7 cellular contexts compared by ENCODE assay signal in the genomic region with DNA sequence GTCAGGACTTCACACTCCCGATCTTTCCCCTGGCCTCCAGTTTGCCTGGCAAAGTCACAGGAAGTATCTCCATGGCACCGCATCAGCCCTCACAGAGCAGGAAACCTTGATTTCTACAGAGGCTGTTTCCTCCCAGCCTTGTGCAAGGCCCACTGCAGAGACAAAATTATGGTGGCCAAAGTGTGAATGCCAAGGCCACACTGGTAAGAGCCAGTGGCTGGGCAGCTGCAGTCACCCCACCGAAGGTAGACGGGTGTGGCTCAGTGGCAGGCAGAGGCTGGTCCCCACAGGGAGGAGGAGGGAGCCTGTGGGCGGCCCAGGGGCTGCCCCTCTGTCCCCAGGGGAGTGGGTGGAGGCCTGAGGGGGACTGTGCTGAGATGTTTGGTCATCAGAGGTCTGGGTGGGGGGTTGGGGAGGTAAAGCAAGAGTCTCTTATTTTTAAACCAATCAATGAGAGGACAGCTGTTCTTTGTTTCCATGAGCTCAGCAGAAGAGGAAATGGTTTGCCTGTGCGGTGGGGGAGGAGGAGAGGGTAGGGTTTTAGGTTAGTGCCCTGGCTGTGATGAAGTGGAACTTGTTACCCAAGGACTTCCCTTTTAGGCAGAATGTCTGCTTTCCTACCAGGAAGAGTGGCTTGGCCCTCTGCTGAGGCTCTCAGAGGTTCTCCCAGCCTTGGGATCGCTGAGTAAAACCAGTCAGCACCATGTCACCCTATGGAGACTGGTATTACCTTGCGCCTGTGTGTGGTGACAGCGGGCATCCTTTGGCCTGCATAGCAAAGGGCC. TPM values are rescaled to one million over a fixed set of nuclear protein-coding genes. Genes with fewer than 3 reads are reported as not detected.
DNase-seq lines count a peak whose midpoint lies in the region; ATAC-seq and FAIRE-seq lines count a peak whose summit lies in the region.

No MANE protein-coding gene starts in this region.

- intact Hi-C loops in left ventricle myocardium superior (cut with micrococcal nuclease), result no loop called here

- H3K27me3 ChIP-seq in small intestine (ENCODE audit: control insufficient read depth in 2 of 2, insufficient read depth in 2 of 2, low read length in 2 of 2) (no peaks in the 10 kb centered on the region), MG63 (no peaks in the 10 kb centered on the region)

- peak; percentile 94 for DNase-seq in NCI-H82 treated with DMSO at 0.1 percent for 48 hours (lab: John Stamatoyannopoulos, UW; ENCODE audit: unreplicated experiment)
- DNase-seq in activated T-cell treated with anti-CD3 and anti-CD28 coated beads, Interleukin-2, amount 50 U/mL, for 24 hours, result peak; percentile 79
- peak; percentile 64 for DNase-seq in left ventricle myocardium superior
- peak; percentile 84 for DNase-seq in small intestine
- DNase-seq in MG63, result no peak

- FAIRE-seq in small intestine (lab: Jason Lieb, UNC), result no peak

- H3K27ac Mint-ChIP-seq in activated T-cell treated with anti-CD3 and anti-CD28 coated beads, Interleukin-2, amount 50 U/mL, for 24 hours, result peak overlapping the region; percentile 99

- no peaks in the 10 kb centered on the region for H3K27me3 Mint-ChIP-seq in activated T-cell treated with anti-CD3 and anti-CD28 coated beads, Interleukin-2, amount 50 U/mL, for 24 hours

- WGBS in small intestine, 3 donors, result 23 to 34% (median 33%) methylated on average over 9 of the region's 9 CpGs

- H3K9me3 ChIP-seq in small intestine (ENCODE audit: control insufficient read depth, low read depth) (no peaks in the 10 kb centered on the region), MG63 (no peaks in the 10 kb centered on the region)

- H3K36me3 ChIP-seq in small intestine (ENCODE audit: control insufficient read depth in 2 of 2, insufficient read depth in 2 of 2, low read length in 2 of 2) (no peaks in the 10 kb centered on the region), MG63 (no peaks in the 10 kb centered on the region)

- H3K36me3 Mint-ChIP-seq in activated T-cell treated with anti-CD3 and anti-CD28 coated beads, Interleukin-2, amount 50 U/mL, for 24 hours (ENCODE audit: low read depth), result peaks cover 2% of the 10 kb centered on the region

- H3K4me1 Mint-ChIP-seq in activated T-cell treated with anti-CD3 and anti-CD28 coated beads, Interleukin-2, amount 50 U/mL, for 24 hours (ENCODE audit: low read depth), result peaks cover 74% of the 10 kb centered on the region

- peaks cover 40 to 46% of the 10 kb centered on the region in 2 donors for H3K4me1 ChIP-seq in small intestine (ENCODE audit: control insufficient read depth in 2 of 2, insufficient read depth in 1 of 2, low read depth in 1 of 2, low read length in 1 of 2)

- peak; percentile 55 for ATAC-seq in GM19023 (IDR thresholded peaks at IDR 0.05; ENCODE audit: unreplicated experiment)
- ATAC-seq in HG02973 (IDR thresholded peaks at IDR 0.05; ENCODE audit: unreplicated experiment), result peak; percentile 41
- peak; percentile 41 for ATAC-seq in left ventricle myocardium superior

- H3K4me3 ChIP-seq in small intestine (ENCODE audit: low read depth in 1 of 2, low read length in 2 of 2) (no peak overlapping the region), MG63 (no peak overlapping the region)

- peaks cover 3% of the 10 kb centered on the region for H3K9me3 Mint-ChIP-seq in activated T-cell treated with anti-CD3 and anti-CD28 coated beads, Interleukin-2, amount 50 U/mL, for 24 hours

- H3K4me3 Mint-ChIP-seq in activated T-cell treated with anti-CD3 and anti-CD28 coated beads, Interleukin-2, amount 50 U/mL, for 24 hours, result peak overlapping the region; percentile 53

- peak overlapping the region; percentile 82 to 97 for H3K27ac ChIP-seq in small intestine (ENCODE audit: low read depth in 1 of 2, low read length in 1 of 2)

RNA-seq across cellular contexts. Expression of a gene that starts 18.0 kb away (rescaled TPM):
- 41.3 TPM for total RNA-seq in left ventricle myocardium superior
- 100 to 1,000 TPM in 1 of 3 donors, 10 to 100 TPM in 2; 15.9 to 101 (median 23.5) TPM for polyA plus RNA-seq in small intestine
- total RNA-seq in MG63 (2014; rRNA removed; shearing (Covaris generic); ENCODE audit: low replicate concordance), result 0.10 and 2.0 TPM in 2 replicates

RNA-seq across cellular contexts. Expression of a gene that starts 57.8 kb away (rescaled TPM):
- total RNA-seq in left ventricle myocardium superior, result not detected
- polyA plus RNA-seq in small intestine, result under 1 TPM in 1 of 3 donors, not detected in 2; 0.43 TPM
- total RNA-seq in MG63 (2014; rRNA removed; shearing (Covaris generic); ENCODE audit: low replicate concordance), result not detected in 2 replicates

Comparison
In these comparisons a context has a peak if more than half of its experiments do, and no peak if none do; other contexts are left out.
1. RNA of a gene that starts 18.0 kb away (total RNA-seq): 41.3 TPM in left ventricle myocardium superior (single experiment); 0.10 to 2.0 TPM in MG63; every median in the first group is over 10 times any median in the second.
2. Peak in every context shown above with its lines, with median percentiles within 50 percentile points of each other: ATAC-seq.